31 cellular contexts compared by ENCODE assay signal in the genomic region with DNA sequence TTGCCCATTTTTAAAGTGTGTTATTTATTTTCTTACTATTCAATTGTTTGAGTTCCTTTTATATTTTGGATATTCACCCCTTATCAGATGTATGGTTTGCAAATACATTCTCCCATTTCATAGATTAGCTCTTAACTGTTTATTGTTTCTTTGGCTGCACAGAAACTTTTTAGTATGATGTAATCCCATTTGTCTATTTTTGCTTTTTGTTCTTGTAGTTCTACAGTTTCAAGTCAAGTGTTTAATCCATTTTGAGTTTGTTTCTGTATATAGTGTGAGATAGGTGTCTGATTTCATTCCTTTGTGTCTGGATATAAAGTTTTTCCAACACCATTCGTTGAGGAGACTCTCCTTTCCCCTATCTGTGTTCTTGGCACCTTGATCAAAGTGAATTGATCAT.
"Had no signal": no experiment of that assay in that cellular context is flagged by ENCODE, and none has a peak within 500 bp of the region (broad histone marks: within the 10 kb centered on the region; RNA-seq: fewer than 3 reads in every experiment).

No MANE protein-coding gene starts in this region.

- ATAC-seq: activated CD4-positive, CD25-positive, alpha-beta regulatory T cell treated with anti-CD3 and anti-CD28 coated beads, Interleukin-2, amount 50 U/mL, for 24 hours; activated CD8-positive, alpha-beta T cell treated with anti-CD3 and anti-CD28 coated beads for 36 hours; activated naive CD8-positive, alpha-beta T cell treated with anti-CD3 and anti-CD28 coated beads, Interleukin-2, amount 50 U/mL, for 24 hours; body of pancreas; effector memory CD8-positive, alpha-beta T cell; foreskin keratinocyte; gastrocnemius medialis; heart left ventricle had no signal

- H3K9me3 ChIP-seq: adrenal gland, body of pancreas, esophagus muscularis mucosa, gastrocnemius medialis had no signal

- H3K27ac ChIP-seq: adrenal gland, body of pancreas, esophagus muscularis mucosa, foreskin keratinocyte, gastrocnemius medialis, heart left ventricle, WERI-Rb-1 had no signal

- H3K4me3 ChIP-seq: adrenal gland, body of pancreas, esophagus muscularis mucosa, gastrocnemius medialis, heart left ventricle had no signal

- H3K36me3 ChIP-seq: adrenal gland, esophagus muscularis mucosa, gastrocnemius medialis, heart left ventricle, WERI-Rb-1 had no signal

- H3K27me3 ChIP-seq: adrenal gland, body of pancreas, esophagus muscularis mucosa, foreskin keratinocyte, gastrocnemius medialis, heart left ventricle had no signal

- H3K4me1 ChIP-seq: adrenal gland, body of pancreas, esophagus muscularis mucosa, foreskin keratinocyte, gastrocnemius medialis, heart left ventricle had no signal

- DNase-seq: activated B cell treated with CpG ODN at 0.5 μM for 24 hours; activated CD4-positive, alpha-beta T cell treated with anti-CD3 and anti-CD28 coated beads for 48 hours; activated CD4-positive, alpha-beta T cell treated with anti-CD3 and anti-CD28 coated beads, Interleukin-2, amount 50 U/mL, for 1 hour; activated CD4-positive, alpha-beta T cell treated with anti-CD3 and anti-CD28 coated beads, Interleukin-2, amount 50 U/mL, for 48 hours; activated CD8-positive, alpha-beta memory T cell treated with anti-CD3 and anti-CD28 coated beads for 24 hours; activated CD8-positive, alpha-beta memory T cell treated with anti-CD3 and anti-CD28 coated beads, Interleukin-2, amount 50 U/mL, for 4 hours; activated CD8-positive, alpha-beta T cell treated with anti-CD3 and anti-CD28 coated beads for 36 hours; activated effector memory CD4-positive, alpha-beta T cell treated with anti-CD3 and anti-CD28 coated beads, Interleukin-2, amount 50 U/mL, for 16 hours; activated naive CD4-positive, alpha-beta T cell treated with anti-CD3 and anti-CD28 coated beads for 36 hours; activated naive CD8-positive, alpha-beta T cell treated with anti-CD3 and anti-CD28 coated beads for 36 hours; activated naive CD8-positive, alpha-beta T cell treated with anti-CD3 and anti-CD28 coated beads, Interleukin-2, amount 50 U/mL, for 24 hours; activated T-cell treated with anti-CD3 and anti-CD28 coated beads, Interleukin-2, amount 50 U/mL, for 1 hour; activated T-cell treated with anti-CD3 and anti-CD28 coated beads, Interleukin-2, amount 50 U/mL, for 48 hours; adrenal gland; amygdala; aorta; body of pancreas; caudate nucleus; cortex of kidney; dermis blood vessel endothelial cell; effector CD4-positive, alpha-beta T cell; effector memory CD8-positive, alpha-beta T cell; erythroblast; foreskin keratinocyte; gastrocnemius medialis; glutamatergic neuron; heart left ventricle; T1000; WERI-Rb-1 had no signal
